In genomic region chr18:48781041-48781989, GRCh38 we compare ENCODE assay signal across 1 cellular context.
TF ChIP-seq lines count a peak whose summit lies in the region.

No MANE protein-coding gene starts in this region.

TF ChIP-seq in GM12878, 131 proteins besides CTCF, POLR2A, EP300 and RAD21 (continued from another document):
- TF ChIP-seq, protein P1, sequence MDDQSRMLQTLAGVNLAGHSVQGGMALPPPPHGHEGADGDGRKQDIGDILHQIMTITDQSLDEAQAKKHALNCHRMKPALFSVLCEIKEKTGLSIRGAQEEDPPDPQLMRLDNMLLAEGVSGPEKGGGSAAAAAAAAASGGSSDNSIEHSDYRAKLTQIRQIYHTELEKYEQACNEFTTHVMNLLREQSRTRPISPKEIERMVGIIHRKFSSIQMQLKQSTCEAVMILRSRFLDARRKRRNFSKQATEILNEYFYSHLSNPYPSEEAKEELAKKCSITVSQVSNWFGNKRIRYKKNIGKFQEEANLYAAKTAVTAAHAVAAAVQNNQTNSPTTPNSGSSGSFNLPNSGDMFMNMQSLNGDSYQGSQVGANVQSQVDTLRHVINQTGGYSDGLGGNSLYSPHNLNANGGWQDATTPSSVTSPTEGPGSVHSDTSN (IDR thresholded peaks at IDR 0.05; ENCODE audit: insufficient replicate concordance, low read depth, low read length) = no peak
- TF ChIP-seq NFIC (IDR thresholded peaks at IDR 0.05; ENCODE audit: low read depth, low read length) (no peak), SMARCA5 (IDR thresholded peaks at IDR 0.05) (no peak), SP1 (IDR thresholded peaks at IDR 0.05; ENCODE audit: low read depth, low read length) (no peak)
TF ChIP-seq in GM12878: peak in this region for 0.
